1 cellular context compared by ENCODE assay signal in the genomic region with DNA sequence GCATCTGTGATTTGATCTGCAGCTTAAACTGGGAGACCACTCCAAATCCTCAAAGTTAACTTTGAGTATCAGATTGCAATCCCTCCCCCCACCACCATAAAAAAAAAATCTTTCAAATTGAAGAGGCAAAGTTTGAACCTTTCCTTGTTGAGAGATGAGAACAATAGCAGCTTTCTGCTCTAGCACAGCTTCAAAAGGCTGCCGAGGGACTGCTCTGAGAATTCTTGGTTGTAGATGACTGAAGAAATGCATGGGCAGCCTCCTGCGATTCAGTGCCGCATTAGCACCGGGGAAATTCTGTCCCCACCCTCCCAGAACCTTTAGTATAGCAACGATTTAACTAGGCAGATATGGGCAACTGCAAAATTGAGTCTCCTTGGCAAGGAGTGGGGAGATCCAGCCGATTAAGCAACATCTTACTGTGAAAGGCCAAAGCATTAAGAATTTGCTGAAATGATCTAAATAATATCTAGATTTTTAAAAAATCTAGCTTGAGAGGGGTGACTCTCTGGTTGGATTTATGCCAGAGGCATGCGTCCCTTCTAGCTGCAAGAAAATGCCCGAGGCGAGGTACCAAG.
TF ChIP-seq lines count a peak whose summit lies in the region.

No MANE protein-coding gene starts in this region.

TF ChIP-seq in HepG2, 621 proteins besides CTCF, POLR2A, EP300 and RAD21 (continues in another document):
- no peak for TF ChIP-seq ZNF354B (CRISPR knock-in tag; IDR thresholded peaks at IDR 0.05)
- TF ChIP-seq ZNF224 (CRISPR knock-in tag; IDR thresholded peaks at IDR 0.05): no peak
- TF ChIP-seq, protein P1, sequence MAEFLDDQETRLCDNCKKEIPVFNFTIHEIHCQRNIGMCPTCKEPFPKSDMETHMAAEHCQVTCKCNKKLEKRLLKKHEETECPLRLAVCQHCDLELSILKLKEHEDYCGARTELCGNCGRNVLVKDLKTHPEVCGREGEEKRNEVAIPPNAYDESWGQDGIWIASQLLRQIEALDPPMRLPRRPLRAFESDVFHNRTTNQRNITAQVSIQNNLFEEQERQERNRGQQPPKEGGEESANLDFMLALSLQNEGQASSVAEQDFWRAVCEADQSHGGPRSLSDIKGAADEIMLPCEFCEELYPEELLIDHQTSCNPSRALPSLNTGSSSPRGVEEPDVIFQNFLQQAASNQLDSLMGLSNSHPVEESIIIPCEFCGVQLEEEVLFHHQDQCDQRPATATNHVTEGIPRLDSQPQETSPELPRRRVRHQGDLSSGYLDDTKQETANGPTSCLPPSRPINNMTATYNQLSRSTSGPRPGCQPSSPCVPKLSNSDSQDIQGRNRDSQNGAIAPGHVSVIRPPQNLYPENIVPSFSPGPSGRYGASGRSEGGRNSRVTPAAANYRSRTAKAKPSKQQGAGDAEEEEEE (CRISPR knock-in tag; IDR thresholded peaks at IDR 0.05; ENCODE audit: borderline replicate concordance): no peak
- TF ChIP-seq ZEB1 (IDR thresholded peaks at IDR 0.05; ENCODE audit: insufficient replicate concordance, low read depth): no peak
- no peak for TF ChIP-seq ZNF136 (CRISPR knock-in tag; IDR thresholded peaks at IDR 0.05; ENCODE audit: low read depth)
- TF ChIP-seq RFX5 (IDR thresholded peaks at IDR 0.05; ENCODE audit: low read depth, low read length): no peak
- no peak for TF ChIP-seq CHD4 (IDR thresholded peaks at IDR 0.05; ENCODE audit: borderline replicate concordance, low read length)
- TF ChIP-seq HOXA7 (CRISPR knock-in tag; IDR thresholded peaks at IDR 0.05): no peak
- TF ChIP-seq, protein P2, sequence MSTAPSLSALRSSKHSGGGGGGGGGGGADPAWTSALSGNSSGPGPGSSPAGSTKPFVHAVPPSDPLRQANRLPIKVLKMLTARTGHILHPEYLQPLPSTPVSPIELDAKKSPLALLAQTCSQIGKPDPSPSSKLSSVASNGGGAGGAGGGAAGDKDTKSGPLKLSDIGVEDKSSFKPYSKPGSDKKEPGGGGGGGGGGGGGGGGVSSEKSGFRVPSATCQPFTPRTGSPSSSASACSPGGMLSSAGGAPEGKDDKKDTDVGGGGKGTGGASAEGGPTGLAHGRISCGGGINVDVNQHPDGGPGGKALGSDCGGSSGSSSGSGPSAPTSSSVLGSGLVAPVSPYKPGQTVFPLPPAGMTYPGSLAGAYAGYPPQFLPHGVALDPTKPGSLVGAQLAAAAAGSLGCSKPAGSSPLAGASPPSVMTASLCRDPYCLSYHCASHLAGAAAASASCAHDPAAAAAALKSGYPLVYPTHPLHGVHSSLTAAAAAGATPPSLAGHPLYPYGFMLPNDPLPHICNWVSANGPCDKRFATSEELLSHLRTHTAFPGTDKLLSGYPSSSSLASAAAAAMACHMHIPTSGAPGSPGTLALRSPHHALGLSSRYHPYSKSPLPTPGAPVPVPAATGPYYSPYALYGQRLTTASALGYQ (CRISPR knock-in tag; IDR thresholded peaks at IDR 0.05): no peak
- TF ChIP-seq, protein P3, sequence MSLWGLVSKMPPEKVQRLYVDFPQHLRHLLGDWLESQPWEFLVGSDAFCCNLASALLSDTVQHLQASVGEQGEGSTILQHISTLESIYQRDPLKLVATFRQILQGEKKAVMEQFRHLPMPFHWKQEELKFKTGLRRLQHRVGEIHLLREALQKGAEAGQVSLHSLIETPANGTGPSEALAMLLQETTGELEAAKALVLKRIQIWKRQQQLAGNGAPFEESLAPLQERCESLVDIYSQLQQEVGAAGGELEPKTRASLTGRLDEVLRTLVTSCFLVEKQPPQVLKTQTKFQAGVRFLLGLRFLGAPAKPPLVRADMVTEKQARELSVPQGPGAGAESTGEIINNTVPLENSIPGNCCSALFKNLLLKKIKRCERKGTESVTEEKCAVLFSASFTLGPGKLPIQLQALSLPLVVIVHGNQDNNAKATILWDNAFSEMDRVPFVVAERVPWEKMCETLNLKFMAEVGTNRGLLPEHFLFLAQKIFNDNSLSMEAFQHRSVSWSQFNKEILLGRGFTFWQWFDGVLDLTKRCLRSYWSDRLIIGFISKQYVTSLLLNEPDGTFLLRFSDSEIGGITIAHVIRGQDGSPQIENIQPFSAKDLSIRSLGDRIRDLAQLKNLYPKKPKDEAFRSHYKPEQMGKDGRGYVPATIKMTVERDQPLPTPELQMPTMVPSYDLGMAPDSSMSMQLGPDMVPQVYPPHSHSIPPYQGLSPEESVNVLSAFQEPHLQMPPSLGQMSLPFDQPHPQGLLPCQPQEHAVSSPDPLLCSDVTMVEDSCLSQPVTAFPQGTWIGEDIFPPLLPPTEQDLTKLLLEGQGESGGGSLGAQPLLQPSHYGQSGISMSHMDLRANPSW (CRISPR knock-in tag; IDR thresholded peaks at IDR 0.05; ENCODE audit: borderline replicate concordance): 0 out of 2 replicates have a peak, but pooled peaks have one; percentile 6
- TF ChIP-seq ZNF232 (CRISPR knock-in tag; IDR thresholded peaks at IDR 0.05; ENCODE audit: borderline replicate concordance): no peak
- no peak for TF ChIP-seq ZFP36L2 (CRISPR knock-in tag; IDR thresholded peaks at IDR 0.05)
- TF ChIP-seq, protein P4, sequence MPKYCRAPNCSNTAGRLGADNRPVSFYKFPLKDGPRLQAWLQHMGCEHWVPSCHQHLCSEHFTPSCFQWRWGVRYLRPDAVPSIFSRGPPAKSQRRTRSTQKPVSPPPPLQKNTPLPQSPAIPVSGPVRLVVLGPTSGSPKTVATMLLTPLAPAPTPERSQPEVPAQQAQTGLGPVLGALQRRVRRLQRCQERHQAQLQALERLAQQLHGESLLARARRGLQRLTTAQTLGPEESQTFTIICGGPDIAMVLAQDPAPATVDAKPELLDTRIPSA (CRISPR knock-in tag; IDR thresholded peaks at IDR 0.05; ENCODE audit: borderline replicate concordance): 0 out of 2 replicates have a peak, but pooled peaks have one; percentile 30
- TF ChIP-seq, protein P5, sequence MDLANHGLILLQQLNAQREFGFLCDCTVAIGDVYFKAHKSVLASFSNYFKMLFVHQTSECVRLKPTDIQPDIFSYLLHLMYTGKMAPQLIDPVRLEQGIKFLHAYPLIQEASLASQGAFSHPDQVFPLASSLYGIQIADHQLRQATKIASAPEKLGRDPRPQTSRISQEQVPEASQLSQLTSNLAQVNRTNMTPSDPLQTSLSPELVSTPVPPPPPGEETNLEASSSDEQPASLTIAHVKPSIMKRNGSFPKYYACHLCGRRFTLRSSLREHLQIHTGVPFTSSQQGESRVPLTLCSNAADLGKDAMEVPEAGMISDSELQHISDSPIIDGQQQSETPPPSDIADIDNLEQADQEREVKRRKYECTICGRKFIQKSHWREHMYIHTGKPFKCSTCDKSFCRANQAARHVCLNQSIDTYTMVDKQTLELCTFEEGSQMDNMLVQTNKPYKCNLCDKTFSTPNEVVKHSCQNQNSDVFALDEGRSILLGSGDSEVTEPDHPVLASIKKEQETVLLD (CRISPR knock-in tag; IDR thresholded peaks at IDR 0.05; ENCODE audit: low read depth): no peak
- TF ChIP-seq BCL6 (CRISPR knock-in tag; IDR thresholded peaks at IDR 0.05): 0 out of 2 replicates have a peak, but pooled peaks have one; percentile 7
- no peak for TF ChIP-seq ZBTB8A (CRISPR knock-in tag; IDR thresholded peaks at IDR 0.05; ENCODE audit: borderline replicate concordance, low read depth)
- no peak for TF ChIP-seq ZNF343 (CRISPR knock-in tag; IDR thresholded peaks at IDR 0.05)
- TF ChIP-seq, protein P6, sequence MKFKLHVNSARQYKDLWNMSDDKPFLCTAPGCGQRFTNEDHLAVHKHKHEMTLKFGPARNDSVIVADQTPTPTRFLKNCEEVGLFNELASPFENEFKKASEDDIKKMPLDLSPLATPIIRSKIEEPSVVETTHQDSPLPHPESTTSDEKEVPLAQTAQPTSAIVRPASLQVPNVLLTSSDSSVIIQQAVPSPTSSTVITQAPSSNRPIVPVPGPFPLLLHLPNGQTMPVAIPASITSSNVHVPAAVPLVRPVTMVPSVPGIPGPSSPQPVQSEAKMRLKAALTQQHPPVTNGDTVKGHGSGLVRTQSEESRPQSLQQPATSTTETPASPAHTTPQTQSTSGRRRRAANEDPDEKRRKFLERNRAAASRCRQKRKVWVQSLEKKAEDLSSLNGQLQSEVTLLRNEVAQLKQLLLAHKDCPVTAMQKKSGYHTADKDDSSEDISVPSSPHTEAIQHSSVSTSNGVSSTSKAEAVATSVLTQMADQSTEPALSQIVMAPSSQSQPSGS (CRISPR knock-in tag; IDR thresholded peaks at IDR 0.05): no peak
- TF ChIP-seq, protein P7, sequence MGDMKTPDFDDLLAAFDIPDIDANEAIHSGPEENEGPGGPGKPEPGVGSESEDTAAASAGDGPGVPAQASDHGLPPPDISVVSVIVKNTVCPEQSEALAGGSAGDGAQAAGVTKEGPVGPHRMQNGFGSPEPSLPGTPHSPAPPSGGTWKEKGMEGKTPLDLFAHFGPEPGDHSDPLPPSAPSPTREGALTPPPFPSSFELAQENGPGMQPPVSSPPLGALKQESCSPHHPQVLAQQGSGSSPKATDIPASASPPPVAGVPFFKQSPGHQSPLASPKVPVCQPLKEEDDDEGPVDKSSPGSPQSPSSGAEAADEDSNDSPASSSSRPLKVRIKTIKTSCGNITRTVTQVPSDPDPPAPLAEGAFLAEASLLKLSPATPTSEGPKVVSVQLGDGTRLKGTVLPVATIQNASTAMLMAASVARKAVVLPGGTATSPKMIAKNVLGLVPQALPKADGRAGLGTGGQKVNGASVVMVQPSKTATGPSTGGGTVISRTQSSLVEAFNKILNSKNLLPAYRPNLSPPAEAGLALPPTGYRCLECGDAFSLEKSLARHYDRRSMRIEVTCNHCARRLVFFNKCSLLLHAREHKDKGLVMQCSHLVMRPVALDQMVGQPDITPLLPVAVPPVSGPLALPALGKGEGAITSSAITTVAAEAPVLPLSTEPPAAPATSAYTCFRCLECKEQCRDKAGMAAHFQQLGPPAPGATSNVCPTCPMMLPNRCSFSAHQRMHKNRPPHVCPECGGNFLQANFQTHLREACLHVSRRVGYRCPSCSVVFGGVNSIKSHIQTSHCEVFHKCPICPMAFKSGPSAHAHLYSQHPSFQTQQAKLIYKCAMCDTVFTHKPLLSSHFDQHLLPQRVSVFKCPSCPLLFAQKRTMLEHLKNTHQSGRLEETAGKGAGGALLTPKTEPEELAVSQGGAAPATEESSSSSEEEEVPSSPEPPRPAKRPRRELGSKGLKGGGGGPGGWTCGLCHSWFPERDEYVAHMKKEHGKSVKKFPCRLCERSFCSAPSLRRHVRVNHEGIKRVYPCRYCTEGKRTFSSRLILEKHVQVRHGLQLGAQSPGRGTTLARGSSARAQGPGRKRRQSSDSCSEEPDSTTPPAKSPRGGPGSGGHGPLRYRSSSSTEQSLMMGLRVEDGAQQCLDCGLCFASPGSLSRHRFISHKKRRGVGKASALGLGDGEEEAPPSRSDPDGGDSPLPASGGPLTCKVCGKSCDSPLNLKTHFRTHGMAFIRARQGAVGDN (CRISPR knock-in tag; IDR thresholded peaks at IDR 0.05): no peak
- no peak for TF ChIP-seq TBX2 (CRISPR knock-in tag; IDR thresholded peaks at IDR 0.05; ENCODE audit: borderline replicate concordance)
- TF ChIP-seq MIER3 (CRISPR knock-in tag; IDR thresholded peaks at IDR 0.05; ENCODE audit: borderline replicate concordance): 0 out of 2 replicates have a peak, but pooled peaks have one; percentile 14
- no peak for TF ChIP-seq MED13 (CRISPR knock-in tag; IDR thresholded peaks at IDR 0.05)
- no peak for TF ChIP-seq PHB2 (IDR thresholded peaks at IDR 0.05; ENCODE audit: partially characterized antibody)
- no peak for TF ChIP-seq PAWR (CRISPR knock-in tag; IDR thresholded peaks at IDR 0.05; ENCODE audit: borderline replicate concordance)
- TF ChIP-seq ZNF17 (CRISPR knock-in tag; IDR thresholded peaks at IDR 0.05): no peak
- no peak for TF ChIP-seq MAFG (CRISPR knock-in tag; IDR thresholded peaks at IDR 0.05)
- TF ChIP-seq, protein P8, sequence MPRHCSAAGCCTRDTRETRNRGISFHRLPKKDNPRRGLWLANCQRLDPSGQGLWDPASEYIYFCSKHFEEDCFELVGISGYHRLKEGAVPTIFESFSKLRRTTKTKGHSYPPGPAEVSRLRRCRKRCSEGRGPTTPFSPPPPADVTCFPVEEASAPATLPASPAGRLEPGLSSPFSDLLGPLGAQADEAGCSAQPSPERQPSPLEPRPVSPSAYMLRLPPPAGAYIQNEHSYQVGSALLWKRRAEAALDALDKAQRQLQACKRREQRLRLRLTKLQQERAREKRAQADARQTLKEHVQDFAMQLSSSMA (CRISPR knock-in tag; IDR thresholded peaks at IDR 0.05): no peak
- TF ChIP-seq, protein P9, sequence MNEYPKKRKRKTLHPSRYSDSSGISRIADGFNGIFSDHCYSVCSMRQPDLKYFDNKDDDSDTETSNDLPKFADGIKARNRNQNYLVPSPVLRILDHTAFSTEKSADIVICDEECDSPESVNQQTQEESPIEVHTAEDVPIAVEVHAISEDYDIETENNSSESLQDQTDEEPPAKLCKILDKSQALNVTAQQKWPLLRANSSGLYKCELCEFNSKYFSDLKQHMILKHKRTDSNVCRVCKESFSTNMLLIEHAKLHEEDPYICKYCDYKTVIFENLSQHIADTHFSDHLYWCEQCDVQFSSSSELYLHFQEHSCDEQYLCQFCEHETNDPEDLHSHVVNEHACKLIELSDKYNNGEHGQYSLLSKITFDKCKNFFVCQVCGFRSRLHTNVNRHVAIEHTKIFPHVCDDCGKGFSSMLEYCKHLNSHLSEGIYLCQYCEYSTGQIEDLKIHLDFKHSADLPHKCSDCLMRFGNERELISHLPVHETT (CRISPR knock-in tag; conservative IDR thresholded peaks at IDR 0.05): no peak
- TF ChIP-seq MTA3 (CRISPR knock-in tag; IDR thresholded peaks at IDR 0.05): no peak
- 0 out of 2 replicates have a peak, but pooled peaks have one; percentile 8 for TF ChIP-seq ZNF746 (CRISPR knock-in tag; IDR thresholded peaks at IDR 0.05)
- no peak for TF ChIP-seq ZNF7 (CRISPR knock-in tag; IDR thresholded peaks at IDR 0.05)
- TF ChIP-seq SIX1 (CRISPR knock-in tag; IDR thresholded peaks at IDR 0.05; ENCODE audit: borderline replicate concordance): peak; percentile 76
- TF ChIP-seq SMARCC2 (IDR thresholded peaks at IDR 0.05): no peak
- no peak for TF ChIP-seq ZSCAN20 (CRISPR knock-in tag; IDR thresholded peaks at IDR 0.05; ENCODE audit: borderline replicate concordance)
- TF ChIP-seq RELA (CRISPR knock-in tag; IDR thresholded peaks at IDR 0.05): 0 out of 2 replicates have a peak, but pooled peaks have one; percentile 11
- no peak for TF ChIP-seq ZNF441 (CRISPR knock-in tag; IDR thresholded peaks at IDR 0.05; ENCODE audit: borderline replicate concordance)
- TF ChIP-seq, protein P10, sequence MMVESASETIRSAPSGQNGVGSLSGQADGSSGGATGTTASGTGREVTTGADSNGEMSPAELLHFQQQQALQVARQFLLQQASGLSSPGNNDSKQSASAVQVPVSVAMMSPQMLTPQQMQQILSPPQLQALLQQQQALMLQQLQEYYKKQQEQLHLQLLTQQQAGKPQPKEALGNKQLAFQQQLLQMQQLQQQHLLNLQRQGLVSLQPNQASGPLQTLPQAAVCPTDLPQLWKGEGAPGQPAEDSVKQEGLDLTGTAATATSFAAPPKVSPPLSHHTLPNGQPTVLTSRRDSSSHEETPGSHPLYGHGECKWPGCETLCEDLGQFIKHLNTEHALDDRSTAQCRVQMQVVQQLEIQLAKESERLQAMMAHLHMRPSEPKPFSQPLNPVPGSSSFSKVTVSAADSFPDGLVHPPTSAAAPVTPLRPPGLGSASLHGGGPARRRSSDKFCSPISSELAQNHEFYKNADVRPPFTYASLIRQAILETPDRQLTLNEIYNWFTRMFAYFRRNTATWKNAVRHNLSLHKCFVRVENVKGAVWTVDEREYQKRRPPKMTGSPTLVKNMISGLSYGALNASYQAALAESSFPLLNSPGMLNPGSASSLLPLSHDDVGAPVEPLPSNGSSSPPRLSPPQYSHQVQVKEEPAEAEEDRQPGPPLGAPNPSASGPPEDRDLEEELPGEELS (CRISPR knock-in tag; IDR thresholded peaks at IDR 0.05): no peak
- no peak for TF ChIP-seq CREM (IDR thresholded peaks at IDR 0.05)
- TF ChIP-seq CREM (CRISPR knock-in tag; IDR thresholded peaks at IDR 0.05): no peak
- TF ChIP-seq KAT7 (CRISPR knock-in tag; IDR thresholded peaks at IDR 0.05; ENCODE audit: borderline replicate concordance): no peak
